ENCODE assay signal across 19 cellular contexts in the genomic region with DNA sequence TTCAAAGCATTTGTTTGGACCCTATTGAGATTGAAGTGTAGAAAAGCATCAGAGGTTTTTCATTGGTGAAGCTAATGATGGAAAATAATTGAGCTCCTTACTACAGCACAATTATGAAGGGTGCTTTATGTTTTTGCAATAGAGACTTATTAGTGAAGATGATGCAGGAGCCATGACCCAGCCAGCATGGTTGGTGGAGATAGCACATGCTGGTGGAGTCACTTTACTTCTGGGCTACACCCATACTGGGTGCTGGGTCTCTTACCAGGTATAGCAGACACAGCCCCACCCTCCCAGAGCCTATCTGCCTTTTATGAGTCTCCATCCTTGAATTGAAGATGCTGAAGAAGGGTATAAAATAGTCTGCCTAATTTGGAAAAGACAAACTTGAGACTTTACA. TPM values are rescaled to one million over a fixed set of nuclear protein-coding genes. Genes with fewer than 3 reads are reported as not detected.
A peak's percentile ranks its signal among the peaks of the same experiment; 100 is the strongest.
DNase-seq lines count a peak whose midpoint lies in the region; ATAC-seq, FAIRE-seq and TF ChIP-seq lines count a peak whose summit lies in the region.
"Had no signal": no experiment of that assay in that cellular context is flagged by ENCODE, and none has a peak within 500 bp of the region (broad histone marks: within the 10 kb centered on the region; RNA-seq: fewer than 3 reads in every experiment).

No MANE protein-coding gene starts in this region.

- intact Hi-C loops in GM12878 (cut with micrococcal nuclease; ENCODE audit: unreplicated experiment) = no loop called here

- no peak for DNase-seq in DND-41
- DNase-seq in NB4 (ENCODE audit: low read depth) = no peak
- DNase-seq in GM12878 (ENCODE audit: low read depth, low spot score) = no peak
- DNase-seq in trophoblast cell = peak in 1 of 2 donors; percentile 30
- no peak for DNase-seq in glomerular visceral epithelial cell (ENCODE audit: extremely low spot score)
- no peak for DNase-seq in foreskin fibroblast
- no peak for DNase-seq in dermis blood vessel endothelial cell
- DNase-seq: C1 segment of cervical spinal cord; DMS53; H7; NCI-H1105; NCI-H146; NCI-H2029; NCI-H226; NCI-H510A treated with DMSO at 0.1 percent for 48 hours; NCI-H748 treated with DMSO at 0.1 percent for 48 hours; NK-92 treated with Interleukin-12 subunit alpha and Interleukin-12 subunit beta, amount 100 ng/mL, for 24 hours; SJCRH30 had no signal

- H3K4ac ChIP-seq in trophoblast cell (ENCODE audit: low read depth, low read length) = peak overlapping the region; percentile 72

- no peak overlapping the region for H2AK5ac ChIP-seq in trophoblast cell (ENCODE audit: low read length)

- H4K20me1 ChIP-seq in DND-41 (ENCODE audit: insufficient read depth, low read length) = peaks cover 73% of the 10 kb centered on the region
- peaks cover 4% of the 10 kb centered on the region; the same call in 1 of the 2 replicates for H4K20me1 ChIP-seq in GM12878 (ENCODE audit: control insufficient read depth, insufficient read depth)

- ATAC-seq in DND-41 (ENCODE audit: insufficient read depth, low read depth) = no peak
- ATAC-seq in GM12878 = no peak

- H3K23ac ChIP-seq in trophoblast cell (ENCODE audit: low read length) = no peak overlapping the region

- peaks cover 12% of the 10 kb centered on the region for H3K79me1 ChIP-seq in trophoblast cell (ENCODE audit: low read length)

- no peak overlapping the region for H3K14ac ChIP-seq in trophoblast cell (ENCODE audit: low read length)

- no peak overlapping the region for H3K9ac ChIP-seq in DND-41 (ENCODE audit: low read depth, low read length)
- H3K9ac ChIP-seq in GM12878 (ENCODE audit: control insufficient read depth, insufficient read depth, low read length) = no peak overlapping the region
- H3K9ac ChIP-seq in trophoblast cell (ENCODE audit: low read length) = no peak overlapping the region

- no peak overlapping the region for H2AFZ ChIP-seq in DND-41 (ENCODE audit: low read depth, low read length)
- no peak overlapping the region for H2AFZ ChIP-seq in GM12878 (ENCODE audit: control insufficient read depth, low read depth, low read length)
- H2AFZ ChIP-seq in trophoblast cell (ENCODE audit: insufficient read depth, low read length, poor library complexity) = peak overlapping the region; percentile 53

- H3K18ac ChIP-seq in trophoblast cell (ENCODE audit: low read length) = no peak overlapping the region

- H3K27ac ChIP-seq in DND-41 (ENCODE audit: low read length) = no peak overlapping the region
- H3K27ac ChIP-seq in GM12878 (ENCODE audit: control insufficient read depth, insufficient read depth) = no peak overlapping the region
- no peak overlapping the region for H3K27ac ChIP-seq in trophoblast cell (ENCODE audit: low read depth, low read length)
- H3K27ac ChIP-seq: SJCRH30 had no signal

- H2BK5ac ChIP-seq in trophoblast cell (ENCODE audit: low read depth, low read length, poor library complexity) = no peak overlapping the region

- H3K4me1 ChIP-seq in DND-41 (ENCODE audit: insufficient read depth, low read length) = peaks cover 43% of the 10 kb centered on the region
- H3K4me1 ChIP-seq in GM12878 (ENCODE audit: control insufficient read depth, insufficient read depth, low read length) = no peaks in the 10 kb centered on the region; the same call in 1 of the 2 replicates
- H3K4me1 ChIP-seq in trophoblast cell (ENCODE audit: control insufficient read depth in 1 of 2, insufficient read depth in 2 of 2, low read length in 2 of 2) = peaks cover 0 to 5% of the 10 kb centered on the region in 2 experiments

- H4K12ac ChIP-seq in trophoblast cell (ENCODE audit: low read depth, low read length) = no peak overlapping the region

- no peak for TF ChIP-seq POLR2A in NB4 (IDR thresholded peaks at IDR 0.05; ENCODE audit: extremely low read depth, insufficient read length)
- TF ChIP-seq POLR2A in GM12878 (IDR thresholded peaks at IDR 0.05; ENCODE audit: low read depth, low read length) = no peak

- CTCF ChIA-PET in GM12878 (lab: Yijun Ruan, JAX) = interaction anchor here (1.0 to 1.1 kb wide), 2 partner anchors 22 kb away, joined by 3 read pairs; no protein-coding TSS in a partner anchor

- H3K36me3 ChIP-seq in DND-41 (ENCODE audit: insufficient read depth, low read length) = peaks cover 40% of the 10 kb centered on the region
- H3K36me3 ChIP-seq in GM12878 (ENCODE audit: control insufficient read depth in 2 of 2, insufficient read depth in 2 of 2, low read length in 1 of 2) = peaks cover 2% of the 10 kb centered on the region in 2 experiments; a peak in 2 of 4 replicates
- H3K36me3 ChIP-seq in trophoblast cell (ENCODE audit: control insufficient read depth in 1 of 2, insufficient read depth in 2 of 2, low read length in 2 of 2) = peaks cover 4 to 7% of the 10 kb centered on the region in 2 experiments

- no peak overlapping the region for H4K91ac ChIP-seq in trophoblast cell (ENCODE audit: low read depth, low read length)

- RAD21 ChIA-PET in GM12878 (lab: Charles Lee; ENCODE audit: unreplicated experiment) = no interaction called here

- no peak for TF ChIP-seq RAD21 in GM12878 (IDR thresholded peaks at IDR 0.05; ENCODE audit: insufficient read depth, low read depth, low read length)

- in situ Hi-C loops in GM12878 (cut with MboI) = loop anchor here (5.0 kb wide), 1 partner anchor 409 kb away; a partner anchor contains a TSS

- no peak overlapping the region for H3K4me3 ChIP-seq in DND-41 (ENCODE audit: low read depth in 1 of 2, low read length in 2 of 2)
- H3K4me3 ChIP-seq in NB4 (ENCODE audit: low read depth, low read length) = peak overlapping the region; percentile 19
- H3K4me3 ChIP-seq in GM12878 = no peak overlapping the region; the same call in 1 of the 2 replicates
- no peak overlapping the region for H3K4me3 ChIP-seq in trophoblast cell (ENCODE audit: low read depth, low read length)
- no peak overlapping the region for H3K4me3 ChIP-seq in foreskin fibroblast (ENCODE audit: low read depth in 1 of 2, low read length in 2 of 2)
- H3K4me3 ChIP-seq: SJCRH30 had no signal

- no peak overlapping the region for H4K8ac ChIP-seq in trophoblast cell (ENCODE audit: low read depth, low read length)

- no TSS peak for BruUV-seq in GM12878 (replicated peaks; lab: Mats Ljungman, UMichigan)

- SMC1A ChIA-PET in GM12878 (lab: Charles Lee; ENCODE audit: uncharacterized antibody, unreplicated experiment) = interaction anchor here (1.2 to 1.9 kb wide), 3 partner anchors 10 to 22 kb away, joined by 3 to 5 read pairs (median 3); no protein-coding TSS in a partner anchor

- FAIRE-seq in GM12878 (lab: Jason Lieb, UNC) = no peak
- FAIRE-seq: RCC 7860 had no signal

- H2BK120ac ChIP-seq in trophoblast cell (ENCODE audit: insufficient read depth, low read length, poor library complexity) = no peak overlapping the region

- no peak for TF ChIP-seq CTCF in DND-41 (IDR thresholded peaks at IDR 0.05; ENCODE audit: borderline replicate concordance, extremely low read depth, low read length, poor library complexity, severe bottlenecking)
- no peak for TF ChIP-seq CTCF in NB4 (IDR thresholded peaks at IDR 0.05; ENCODE audit: low read depth, low read length)
- no peak for TF ChIP-seq CTCF in GM12878 (IDR thresholded peaks at IDR 0.05 in 2 of 3, conservative IDR thresholded peaks at IDR 0.05 in 1 of 3; ENCODE audit: control insufficient read depth in 2 of 3, extremely low read depth in 1 of 3, insufficient read depth in 1 of 3, low read depth in 3 of 3, low read length in 3 of 3)
- TF ChIP-seq CTCF in foreskin fibroblast (IDR thresholded peaks at IDR 0.05; ENCODE audit: low read depth, low read length) = no peak

- H3K4me2 ChIP-seq in DND-41 (ENCODE audit: insufficient read depth, low read length) (peak overlapping the region; percentile 87), GM12878 (ENCODE audit: control insufficient read depth, insufficient read depth) (peak overlapping the region; percentile 43; the same call in 1 of the 2 replicates), trophoblast cell (ENCODE audit: low read length) (no peak overlapping the region)

- no peak overlapping the region for H2BK12ac ChIP-seq in trophoblast cell (ENCODE audit: low read length)

- no peak for TF ChIP-seq EP300 in GM12878 (IDR thresholded peaks at IDR 0.05; ENCODE audit: borderline replicate concordance in 1 of 2, control insufficient read depth in 1 of 2, low read depth in 2 of 2, low read length in 2 of 2)

- H3K79me2 ChIP-seq in DND-41 (ENCODE audit: insufficient read depth, low read length) (peaks cover 96% of the 10 kb centered on the region), GM12878 (ENCODE audit: control insufficient read depth, insufficient read depth, low read length) (peaks cover 71% of the 10 kb centered on the region), trophoblast cell (ENCODE audit: control insufficient read depth, insufficient read depth, low read length, poor library complexity) (peaks cover 26% of the 10 kb centered on the region)

- POLR2A ChIA-PET in GM12878 (lab: Charles Lee) = no interaction called here

- H3K27me3 ChIP-seq in DND-41 (ENCODE audit: insufficient read depth, low read length, poor library complexity) (no peaks in the 10 kb centered on the region), GM12878 (replicated peaks in 1 of 2; ENCODE audit: control insufficient read depth in 2 of 2, insufficient read depth in 2 of 2, low read length in 1 of 2) (no peaks in the 10 kb centered on the region), trophoblast cell (ENCODE audit: insufficient read depth, low read length) (no peaks in the 10 kb centered on the region)
- H3K27me3 ChIP-seq: SJCRH30 had no signal

- H3K9me3 ChIP-seq in DND-41 (ENCODE audit: insufficient read depth, low read length, severe bottlenecking) = no peaks in the 10 kb centered on the region
- no peaks in the 10 kb centered on the region for H3K9me3 ChIP-seq in GM12878 (replicated peaks; ENCODE audit: control insufficient read depth, insufficient read depth, low read length)
- no peaks in the 10 kb centered on the region for H3K9me3 ChIP-seq in trophoblast cell (ENCODE audit: insufficient read depth, low read depth, low read length)
- H3K9me3 ChIP-seq: SJCRH30 had no signal

RNA-seq across cellular contexts. Expression of a gene that starts 3.6 kb away (rescaled TPM):
- total RNA-seq in GM12878 (2013; cell fraction: nucleolus; rRNA removed) = 164 and 165 TPM in 2 replicates
- 129 and 149 TPM in 2 replicates for total RNA-seq in GM12878 (2014; rRNA removed)
- total RNA-seq in GM12878 (2014; rRNA removed; fragmentation: Illumina TruSeq; extraction: Trizol) = 131 and 133 TPM in 2 replicates
- 114 and 120 TPM in 2 replicates for total RNA-seq in GM12878 (2021)
- 106 TPM for polyA plus RNA-seq in GM12878 (2011; ENCODE audit: low read depth)
- polyA plus RNA-seq in GM12878 (2011; rRNA removed) = 185 and 229 TPM in 2 replicates
- 87.9 and 111 TPM in 2 replicates for polyA plus RNA-seq in GM12878 (2011; cell fraction: cytosol; rRNA removed)
- polyA plus RNA-seq in GM12878 (2011; cell fraction: nucleus; rRNA removed) = 99.9 and 122 TPM in 2 replicates
- polyA plus RNA-seq in GM12878 (2012) = 118 and 121 TPM in 2 replicates
- polyA plus RNA-seq in GM12878 (2014; fragmentation: Illumina TruSeq; extraction: Trizol) = 150 and 164 TPM in 2 replicates
- 100 to 1,000 TPM; 362 to 468 TPM for polyA plus RNA-seq in GM12878 (2014; fragmentation: Nextera tagmentation; extraction: Ambion mirVana)
- 143 and 161 TPM in 2 replicates for polyA plus RNA-seq in GM12878 (2014; rRNA removed)
- 100 to 1,000 TPM; 219 to 226 TPM for polyA plus RNA-seq in GM12878 (2016; fragmentation: Nextera tagmentation; extraction: Ambion mirVana)
- polyA minus RNA-seq in GM12878 (2011; rRNA and poly(A)+ RNA removed) = 96.6 and 97.2 TPM in 2 replicates
- polyA minus RNA-seq in GM12878 (2011; cell fraction: cytosol; rRNA and poly(A)+ RNA removed) = 30.3 and 55.4 TPM in 2 replicates
- polyA minus RNA-seq in GM12878 (2011; cell fraction: nucleus; rRNA and poly(A)+ RNA removed) = 88.1 and 120 TPM in 2 replicates
- 126 TPM in 2 replicates for polyA plus RNA-seq in trophoblast cell (2013)
- total RNA-seq in dermis blood vessel endothelial cell = 68.1 and 96.8 TPM in 2 replicates

RNA-seq across cellular contexts. Expression of a gene that starts 4.5 kb away (rescaled TPM):
- 112 and 117 TPM in 2 replicates for total RNA-seq in GM12878 (2013; cell fraction: nucleolus; rRNA removed)
- 15.7 and 18.6 TPM in 2 replicates for total RNA-seq in GM12878 (2014; rRNA removed)
- total RNA-seq in GM12878 (2014; rRNA removed; fragmentation: Illumina TruSeq; extraction: Trizol) = 17.2 and 20.8 TPM in 2 replicates
- total RNA-seq in GM12878 (2021) = 15.0 and 18.7 TPM in 2 replicates
- 25.4 TPM for polyA plus RNA-seq in GM12878 (2011; ENCODE audit: low read depth)
- polyA plus RNA-seq in GM12878 (2011; rRNA removed) = 19.0 and 26.3 TPM in 2 replicates
- 9.6 and 9.8 TPM in 2 replicates for polyA plus RNA-seq in GM12878 (2011; cell fraction: cytosol; rRNA removed)
- polyA plus RNA-seq in GM12878 (2011; cell fraction: nucleus; rRNA removed) = 45.6 and 46.9 TPM in 2 replicates
- polyA plus RNA-seq in GM12878 (2012) = 16.5 and 17.1 TPM in 2 replicates
- 20.6 and 29.6 TPM in 2 replicates for polyA plus RNA-seq in GM12878 (2014; fragmentation: Illumina TruSeq; extraction: Trizol)
- polyA plus RNA-seq in GM12878 (2014; fragmentation: Nextera tagmentation; extraction: Ambion mirVana) = 10 to 100 TPM; 13.7 to 15.4 TPM
- 20.5 and 22.4 TPM in 2 replicates for polyA plus RNA-seq in GM12878 (2014; rRNA removed)
- 10 to 100 TPM; 12.2 to 13.2 TPM for polyA plus RNA-seq in GM12878 (2016; fragmentation: Nextera tagmentation; extraction: Ambion mirVana)
- 15.6 and 22.6 TPM in 2 replicates for polyA minus RNA-seq in GM12878 (2011; rRNA and poly(A)+ RNA removed)
- 6.0 and 6.8 TPM in 2 replicates for polyA minus RNA-seq in GM12878 (2011; cell fraction: cytosol; rRNA and poly(A)+ RNA removed)
- 32.2 and 44.0 TPM in 2 replicates for polyA minus RNA-seq in GM12878 (2011; cell fraction: nucleus; rRNA and poly(A)+ RNA removed)
- 43.4 and 44.4 TPM in 2 replicates for polyA plus RNA-seq in trophoblast cell (2013)
- total RNA-seq in dermis blood vessel endothelial cell = 17.9 and 28.6 TPM in 2 replicates

RNA-seq across cellular contexts. Expression of a gene that starts 19.6 kb away (rescaled TPM):
- not detected in 2 replicates for total RNA-seq in GM12878 (2013; cell fraction: nucleolus; rRNA removed)
- total RNA-seq in GM12878 (2014; rRNA removed) = not detected in 2 replicates
- not detected in 2 replicates for total RNA-seq in GM12878 (2014; rRNA removed; fragmentation: Illumina TruSeq; extraction: Trizol)
- not detected in 2 replicates for total RNA-seq in GM12878 (2021)
- not detected for polyA plus RNA-seq in GM12878 (2011; ENCODE audit: low read depth)
- polyA plus RNA-seq in GM12878 (2011; rRNA removed) = not detected in 2 replicates
- polyA plus RNA-seq in GM12878 (2011; cell fraction: cytosol; rRNA removed) = not detected in 2 replicates
- not detected in 2 replicates for polyA plus RNA-seq in GM12878 (2011; cell fraction: nucleus; rRNA removed)
- polyA plus RNA-seq in GM12878 (2012) = not detected in 2 replicates
- not detected in 2 replicates for polyA plus RNA-seq in GM12878 (2014; fragmentation: Illumina TruSeq; extraction: Trizol)
- under 1 TPM in 1 of 2 experiments, not detected in 1; 0.11 TPM for polyA plus RNA-seq in GM12878 (2014; fragmentation: Nextera tagmentation; extraction: Ambion mirVana)
- 0.11 TPM in 1 of 2 replicates, not detected in the other for polyA plus RNA-seq in GM12878 (2014; rRNA removed)
- under 1 TPM; 0.11 to 0.29 TPM for polyA plus RNA-seq in GM12878 (2016; fragmentation: Nextera tagmentation; extraction: Ambion mirVana)
- not detected in 2 replicates for polyA minus RNA-seq in GM12878 (2011; rRNA and poly(A)+ RNA removed)
- polyA minus RNA-seq in GM12878 (2011; cell fraction: cytosol; rRNA and poly(A)+ RNA removed) = not detected in 2 replicates
- not detected in 2 replicates for polyA minus RNA-seq in GM12878 (2011; cell fraction: nucleus; rRNA and poly(A)+ RNA removed)
- 0.74 and 0.75 TPM in 2 replicates for polyA plus RNA-seq in trophoblast cell (2013)
- 0.28 TPM in 1 of 2 replicates, not detected in the other for total RNA-seq in dermis blood vessel endothelial cell
